ENCODE assay signal across 15 cellular contexts in the genomic region with DNA sequence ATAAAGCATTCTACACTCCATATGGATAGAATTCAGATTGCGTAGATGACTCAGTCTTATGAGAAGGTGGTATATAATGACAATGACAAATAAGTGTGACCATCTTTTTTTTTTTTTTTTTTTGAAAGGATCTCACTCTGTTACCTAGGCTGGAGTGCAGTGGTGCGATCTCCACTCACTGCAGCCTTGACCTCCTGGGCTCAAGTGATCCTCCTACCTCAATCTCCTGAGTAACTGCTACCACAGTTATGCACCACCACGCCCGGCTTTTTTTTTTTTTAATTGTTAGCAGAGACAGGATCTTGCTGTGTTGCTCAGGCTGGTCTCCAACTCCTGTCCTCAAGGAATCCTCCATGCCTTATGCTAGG. TPM values are rescaled to one million over a fixed set of nuclear protein-coding genes. Genes with fewer than 3 reads are reported as not detected.
DNase-seq lines count a peak whose midpoint lies in the region; ATAC-seq and TF ChIP-seq lines count a peak whose summit lies in the region.
"Had no signal": no experiment of that assay in that cellular context is flagged by ENCODE, and none has a peak within 500 bp of the region (broad histone marks: within the 10 kb centered on the region; RNA-seq: fewer than 3 reads in every experiment).

No MANE protein-coding gene starts in this region.

- H3K4me3 ChIP-seq in mammary epithelial cell (replicated peaks in 1 of 3; ENCODE audit: insufficient read depth in 1 of 3, low read depth in 2 of 3, low read length in 3 of 3) (peak overlapping the region in 1 of 3 experiments; percentile 5), mesenchymal stem cell (ENCODE audit: insufficient read depth in 1 of 2, low read depth in 1 of 2, low read length in 2 of 2) (peak overlapping the region in 1 of 2 experiments; percentile 35)
- H3K4me3 ChIP-seq: spleen, thyroid gland had no signal

- dilution Hi-C loops in mammary epithelial cell (cut with HindIII; ENCODE audit: low sequenced_read_pairs): no loop called here

- DNase-seq in EH (ENCODE audit: low read depth) (peak; percentile 78), NCI-H226 (peak; percentile 41), mammary epithelial cell (peak; percentile 64), mesenchymal stem cell (no peak), midbrain (lab: John Stamatoyannopoulos, UW) (no peak), NCI-H187 treated with DMSO at 0.1 percent for 48 hours (lab: John Stamatoyannopoulos, UW) (no peak)
- no peak for DNase-seq in stimulated activated naive CD4-positive, alpha-beta T cell (lab: John Stamatoyannopoulos, UW)
- DNase-seq: activated CD4-positive, alpha-beta T cell treated with anti-CD3 and anti-CD28 coated beads, Interleukin-2, amount 50 U/mL, for 4 hours; activated naive CD8-positive, alpha-beta T cell treated with anti-CD3 and anti-CD28 coated beads, Interleukin-2, amount 10 ng/mL, durations not matched to agents 7 days and 5 days; CD8-positive, alpha-beta T cell; NCI-H1105 treated with DMSO at 0.1 percent for 48 hours; spleen; T-helper 17 cell; thyroid gland had no signal

- H3K9me3 ChIP-seq in mammary epithelial cell (replicated peaks; ENCODE audit: insufficient read depth, low read length) (peaks cover 2% of the 10 kb centered on the region), mesenchymal stem cell (ENCODE audit: control insufficient read depth, low read length) (peaks cover 4% of the 10 kb centered on the region)
- H3K9me3 ChIP-seq: spleen, thyroid gland had no signal

- BruUV-seq in mammary epithelial cell (replicated peaks; lab: Mats Ljungman, UMichigan): TSS peak; percentile 89

- no peak for ATAC-seq in GM21360 (IDR thresholded peaks at IDR 0.05; ENCODE audit: unreplicated experiment)
- ATAC-seq: CD8-positive, alpha-beta T cell; T-helper 17 cell had no signal

- CTCF ChIA-PET in mammary epithelial cell (lab: Charles Lee; ENCODE audit: low non-redundant PET): no interaction called here

- H3K27me3 ChIP-seq in mammary epithelial cell (ENCODE audit: insufficient read depth, low read length): no peaks in the 10 kb centered on the region
- no peaks in the 10 kb centered on the region for H3K27me3 ChIP-seq in mesenchymal stem cell (ENCODE audit: control insufficient read depth in 1 of 2, insufficient read depth in 1 of 2, low read length in 2 of 2)
- H3K27me3 ChIP-seq: spleen, thyroid gland had no signal

- H2BK12ac ChIP-seq in mesenchymal stem cell (ENCODE audit: low read length in 2 of 2): no peak overlapping the region

- 38% methylated on average over 4 of the region's 4 CpGs for WGBS in mammary epithelial cell (ENCODE audit: low coverage, missing lambda C conversion rate)
- 85% methylated on average over 3 of the region's 4 CpGs for WGBS in mesenchymal stem cell

- peak overlapping the region; percentile 13 for H2AFZ ChIP-seq in mammary epithelial cell (ENCODE audit: low read depth, low read length)
- H2AFZ ChIP-seq in mesenchymal stem cell (ENCODE audit: low read depth, low read length): no peak overlapping the region

- no peaks in the 10 kb centered on the region for H4K20me1 ChIP-seq in mammary epithelial cell (ENCODE audit: insufficient read depth, low read length)

- no peak overlapping the region for H4K91ac ChIP-seq in mesenchymal stem cell (ENCODE audit: low read length)

- H3K23ac ChIP-seq in mesenchymal stem cell (ENCODE audit: low read length in 2 of 2): no peak overlapping the region

- H3K79me2 ChIP-seq in mammary epithelial cell (ENCODE audit: insufficient read depth, low read length): no peaks in the 10 kb centered on the region

- no peak overlapping the region for H2AK5ac ChIP-seq in mesenchymal stem cell (ENCODE audit: low read length, severe bottlenecking)

- H3K27ac ChIP-seq in mammary epithelial cell (ENCODE audit: insufficient read depth, low read depth, low read length): peak overlapping the region; percentile 77
- no peak overlapping the region for H3K27ac ChIP-seq in mesenchymal stem cell (ENCODE audit: low read length, poor library complexity, severe bottlenecking)
- H3K27ac ChIP-seq: spleen, thyroid gland had no signal

- no peak overlapping the region for H2BK15ac ChIP-seq in mesenchymal stem cell (ENCODE audit: low read depth, poor library complexity, severe bottlenecking)

- H3K14ac ChIP-seq in mesenchymal stem cell (ENCODE audit: low read length in 2 of 2): no peak overlapping the region

- H3K4me1 ChIP-seq in mammary epithelial cell (ENCODE audit: insufficient read depth, low read length) (peaks cover 27% of the 10 kb centered on the region), mesenchymal stem cell (ENCODE audit: control insufficient read depth, insufficient read depth, low read depth, low read length) (peaks cover 2% of the 10 kb centered on the region)

- no peak for TF ChIP-seq CTCF in mammary epithelial cell (conservative IDR thresholded peaks at IDR 0.05 in 1 of 2, IDR thresholded peaks at IDR 0.05 in 1 of 2; ENCODE audit: extremely low read depth in 1 of 2, insufficient read depth in 1 of 2, low read depth in 1 of 2, low read length in 2 of 2)

- H3K4me2 ChIP-seq in mammary epithelial cell (ENCODE audit: insufficient read depth, low read depth, low read length) (peak overlapping the region; percentile 83), mesenchymal stem cell (ENCODE audit: low read length, poor library complexity, severe bottlenecking) (no peak overlapping the region)

- H2BK5ac ChIP-seq in mesenchymal stem cell (ENCODE audit: low read depth, low read length, poor library complexity, severe bottlenecking): no peak overlapping the region

- in situ Hi-C loops in mammary epithelial cell (cut with MboI; ENCODE audit: low sequenced_read_pairs in 2 of 2): no loop called here

- H3K9ac ChIP-seq in mammary epithelial cell (ENCODE audit: insufficient read depth, low read length) (peak overlapping the region; percentile 20), mesenchymal stem cell (ENCODE audit: low read length) (peak overlapping the region; percentile 74)

- H3K36me3 ChIP-seq in mammary epithelial cell (ENCODE audit: insufficient read depth, low read length) (no peaks in the 10 kb centered on the region), mesenchymal stem cell (ENCODE audit: control insufficient read depth in 1 of 2, insufficient read depth in 2 of 2, low read depth in 1 of 2, low read length in 2 of 2) (no peaks in the 10 kb centered on the region)
- H3K36me3 ChIP-seq: spleen, thyroid gland had no signal

- H3K4ac ChIP-seq in mesenchymal stem cell (ENCODE audit: low read depth in 1 of 2, low read length in 2 of 2): no peak overlapping the region

- no peak overlapping the region for H3K18ac ChIP-seq in mesenchymal stem cell (ENCODE audit: low read depth in 1 of 2, low read length in 2 of 2)

- intact Hi-C loops in mammary epithelial cell (cut with micrococcal nuclease): no loop called here

- H4K8ac ChIP-seq in mesenchymal stem cell (ENCODE audit: low read length): no peak overlapping the region

- no peaks in the 10 kb centered on the region for H3K79me1 ChIP-seq in mesenchymal stem cell (replicated peaks; ENCODE audit: low read length, poor library complexity, severe bottlenecking)

- H2BK120ac ChIP-seq in mesenchymal stem cell (ENCODE audit: low read depth, low read length): no peak overlapping the region

RNA-seq across cellular contexts. Expression of a gene that starts 43.2 kb away (rescaled TPM):
- 100 to 1,000 TPM in 1 of 2 donors, 10 to 100 TPM in 1; 40.2 to 226 TPM for total RNA-seq in mammary epithelial cell
- polyA plus RNA-seq in mammary epithelial cell: 81.4 TPM
- 253 TPM for polyA minus RNA-seq in mammary epithelial cell
- 29.3 TPM for polyA plus RNA-seq in mesenchymal stem cell (2013, experiment 1 of 2)
- 30.0 TPM for polyA plus RNA-seq in mesenchymal stem cell (2013, experiment 2 of 2)
- total RNA-seq: CD8-positive, alpha-beta T cell had no signal

Comparison
In these comparisons a context has a peak if more than half of its experiments do, and no peak if none do; other contexts are left out.
1. DNase-seq: peak in EH (single experiment), NCI-H226 (single experiment) and mammary epithelial cell (single experiment); none in mesenchymal stem cell (single experiment), midbrain (single experiment), NCI-H187 treated with DMSO at 0.1 percent for 48 hours (single experiment) and stimulated activated naive CD4-positive, alpha-beta T cell (0 of 6).